Comparison of ENCODE assay signal across 3 cellular contexts in the genomic region with DNA sequence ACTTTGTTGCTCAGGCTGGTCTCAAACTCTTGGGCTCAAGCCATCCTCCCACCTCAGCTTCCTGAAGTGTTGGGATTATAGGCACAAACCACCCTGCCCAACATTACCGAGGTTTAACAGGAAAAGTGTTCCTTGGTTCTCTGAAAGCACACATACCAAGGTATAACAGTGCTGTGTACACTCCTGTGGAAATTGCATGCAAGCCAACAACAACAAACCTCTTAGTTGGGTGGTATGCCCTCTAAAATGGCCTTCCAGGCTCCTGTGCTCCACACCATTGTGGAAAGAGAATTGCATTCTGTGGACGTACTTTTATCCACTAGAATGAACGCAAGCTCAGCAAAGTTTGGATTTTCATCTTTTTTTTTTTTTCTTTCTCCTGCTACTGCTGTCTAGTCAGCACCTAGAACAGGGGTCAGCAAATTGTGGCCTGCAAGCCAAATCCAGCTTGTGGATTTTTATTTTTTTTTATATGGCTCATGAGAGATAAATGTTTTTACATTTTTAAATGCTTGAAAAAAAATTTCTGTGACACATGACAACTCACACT.
TF ChIP-seq lines count a peak whose summit lies in the region.

No MANE protein-coding gene starts in this region.

TF ChIP-seq in GM23338, 12 proteins besides CTCF, POLR2A, EP300 and RAD21 (continues in another document):
- TF ChIP-seq CREB1 (CRISPR knock-in tag; IDR thresholded peaks at IDR 0.05; ENCODE audit: low read depth) = no peak
- TF ChIP-seq EZH2phosphoT487 (IDR thresholded peaks at IDR 0.05; ENCODE audit: unreplicated experiment) = no peak
- TF ChIP-seq EZH2 (IDR thresholded peaks at IDR 0.05; ENCODE audit: low read depth, unreplicated experiment) = no peak
- TF ChIP-seq JUNB (IDR thresholded peaks at IDR 0.05; ENCODE audit: unreplicated experiment) = no peak
- no peak for TF ChIP-seq NANOG (IDR thresholded peaks at IDR 0.05; ENCODE audit: borderline replicate concordance)
- TF ChIP-seq, protein P1, sequence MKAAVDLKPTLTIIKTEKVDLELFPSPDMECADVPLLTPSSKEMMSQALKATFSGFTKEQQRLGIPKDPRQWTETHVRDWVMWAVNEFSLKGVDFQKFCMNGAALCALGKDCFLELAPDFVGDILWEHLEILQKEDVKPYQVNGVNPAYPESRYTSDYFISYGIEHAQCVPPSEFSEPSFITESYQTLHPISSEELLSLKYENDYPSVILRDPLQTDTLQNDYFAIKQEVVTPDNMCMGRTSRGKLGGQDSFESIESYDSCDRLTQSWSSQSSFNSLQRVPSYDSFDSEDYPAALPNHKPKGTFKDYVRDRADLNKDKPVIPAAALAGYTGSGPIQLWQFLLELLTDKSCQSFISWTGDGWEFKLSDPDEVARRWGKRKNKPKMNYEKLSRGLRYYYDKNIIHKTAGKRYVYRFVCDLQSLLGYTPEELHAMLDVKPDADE (IDR thresholded peaks at IDR 0.05) = no peak
- no peak for TF ChIP-seq POLR2AphosphoS5 (IDR thresholded peaks at IDR 0.05; ENCODE audit: low read depth)
- no peak for TF ChIP-seq ZNF114 (CRISPR knock-in tag; IDR thresholded peaks at IDR 0.05)
- TF ChIP-seq, protein P2, sequence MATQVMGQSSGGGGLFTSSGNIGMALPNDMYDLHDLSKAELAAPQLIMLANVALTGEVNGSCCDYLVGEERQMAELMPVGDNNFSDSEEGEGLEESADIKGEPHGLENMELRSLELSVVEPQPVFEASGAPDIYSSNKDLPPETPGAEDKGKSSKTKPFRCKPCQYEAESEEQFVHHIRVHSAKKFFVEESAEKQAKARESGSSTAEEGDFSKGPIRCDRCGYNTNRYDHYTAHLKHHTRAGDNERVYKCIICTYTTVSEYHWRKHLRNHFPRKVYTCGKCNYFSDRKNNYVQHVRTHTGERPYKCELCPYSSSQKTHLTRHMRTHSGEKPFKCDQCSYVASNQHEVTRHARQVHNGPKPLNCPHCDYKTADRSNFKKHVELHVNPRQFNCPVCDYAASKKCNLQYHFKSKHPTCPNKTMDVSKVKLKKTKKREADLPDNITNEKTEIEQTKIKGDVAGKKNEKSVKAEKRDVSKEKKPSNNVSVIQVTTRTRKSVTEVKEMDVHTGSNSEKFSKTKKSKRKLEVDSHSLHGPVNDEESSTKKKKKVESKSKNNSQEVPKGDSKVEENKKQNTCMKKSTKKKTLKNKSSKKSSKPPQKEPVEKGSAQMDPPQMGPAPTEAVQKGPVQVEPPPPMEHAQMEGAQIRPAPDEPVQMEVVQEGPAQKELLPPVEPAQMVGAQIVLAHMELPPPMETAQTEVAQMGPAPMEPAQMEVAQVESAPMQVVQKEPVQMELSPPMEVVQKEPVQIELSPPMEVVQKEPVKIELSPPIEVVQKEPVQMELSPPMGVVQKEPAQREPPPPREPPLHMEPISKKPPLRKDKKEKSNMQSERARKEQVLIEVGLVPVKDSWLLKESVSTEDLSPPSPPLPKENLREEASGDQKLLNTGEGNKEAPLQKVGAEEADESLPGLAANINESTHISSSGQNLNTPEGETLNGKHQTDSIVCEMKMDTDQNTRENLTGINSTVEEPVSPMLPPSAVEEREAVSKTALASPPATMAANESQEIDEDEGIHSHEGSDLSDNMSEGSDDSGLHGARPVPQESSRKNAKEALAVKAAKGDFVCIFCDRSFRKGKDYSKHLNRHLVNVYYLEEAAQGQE (IDR thresholded peaks at IDR 0.05; ENCODE audit: unreplicated experiment) = no peak
- no peak for TF ChIP-seq ZNF331 (CRISPR knock-in tag; IDR thresholded peaks at IDR 0.05; ENCODE audit: low read depth)
- TF ChIP-seq STAT1 (IDR thresholded peaks at IDR 0.05; ENCODE audit: unreplicated experiment) = no peak

TF ChIP-seq in IMR-90, 13 proteins besides CTCF, POLR2A, EP300 and RAD21:
- TF ChIP-seq CHD1 (IDR thresholded peaks at IDR 0.05; ENCODE audit: low read depth, low read length) (no peak), RFX5 (IDR thresholded peaks at IDR 0.05; ENCODE audit: low read depth, low read length) (no peak), MAFK (IDR thresholded peaks at IDR 0.05; ENCODE audit: low read depth, low read length) (peak; percentile 73; the same call in 1 of the 2 replicates)

TF ChIP-seq in K562, 482 proteins besides CTCF, POLR2A, EP300 and RAD21:
- TF ChIP-seq NCOA4 (IDR thresholded peaks at IDR 0.05; ENCODE audit: partially characterized antibody) = no peak
- TF ChIP-seq C11orf30 (IDR thresholded peaks at IDR 0.05; ENCODE audit: low read depth) = peak; percentile 9; the same call in 1 of the 2 replicates
- TF ChIP-seq MAFK (IDR thresholded peaks at IDR 0.05; ENCODE audit: low read length) = 0 out of 2 replicates have a peak, but pooled peaks have one; percentile 11
- TF ChIP-seq, protein P3, sequence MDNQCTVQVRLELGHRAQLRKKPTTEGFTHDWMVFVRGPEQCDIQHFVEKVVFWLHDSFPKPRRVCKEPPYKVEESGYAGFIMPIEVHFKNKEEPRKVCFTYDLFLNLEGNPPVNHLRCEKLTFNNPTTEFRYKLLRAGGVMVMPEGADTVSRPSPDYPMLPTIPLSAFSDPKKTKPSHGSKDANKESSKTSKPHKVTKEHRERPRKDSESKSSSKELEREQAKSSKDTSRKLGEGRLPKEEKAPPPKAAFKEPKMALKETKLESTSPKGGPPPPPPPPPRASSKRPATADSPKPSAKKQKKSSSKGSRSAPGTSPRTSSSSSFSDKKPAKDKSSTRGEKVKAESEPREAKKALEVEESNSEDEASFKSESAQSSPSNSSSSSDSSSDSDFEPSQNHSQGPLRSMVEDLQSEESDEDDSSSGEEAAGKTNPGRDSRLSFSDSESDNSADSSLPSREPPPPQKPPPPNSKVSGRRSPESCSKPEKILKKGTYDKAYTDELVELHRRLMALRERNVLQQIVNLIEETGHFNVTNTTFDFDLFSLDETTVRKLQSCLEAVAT (IDR thresholded peaks at IDR 0.05) = no peak
- TF ChIP-seq ZNF316 (IDR thresholded peaks at IDR 0.05) = peak; percentile 60; the same call in 1 of the 2 replicates
